ENCODE assay signal across 16 cellular contexts in the genomic region with DNA sequence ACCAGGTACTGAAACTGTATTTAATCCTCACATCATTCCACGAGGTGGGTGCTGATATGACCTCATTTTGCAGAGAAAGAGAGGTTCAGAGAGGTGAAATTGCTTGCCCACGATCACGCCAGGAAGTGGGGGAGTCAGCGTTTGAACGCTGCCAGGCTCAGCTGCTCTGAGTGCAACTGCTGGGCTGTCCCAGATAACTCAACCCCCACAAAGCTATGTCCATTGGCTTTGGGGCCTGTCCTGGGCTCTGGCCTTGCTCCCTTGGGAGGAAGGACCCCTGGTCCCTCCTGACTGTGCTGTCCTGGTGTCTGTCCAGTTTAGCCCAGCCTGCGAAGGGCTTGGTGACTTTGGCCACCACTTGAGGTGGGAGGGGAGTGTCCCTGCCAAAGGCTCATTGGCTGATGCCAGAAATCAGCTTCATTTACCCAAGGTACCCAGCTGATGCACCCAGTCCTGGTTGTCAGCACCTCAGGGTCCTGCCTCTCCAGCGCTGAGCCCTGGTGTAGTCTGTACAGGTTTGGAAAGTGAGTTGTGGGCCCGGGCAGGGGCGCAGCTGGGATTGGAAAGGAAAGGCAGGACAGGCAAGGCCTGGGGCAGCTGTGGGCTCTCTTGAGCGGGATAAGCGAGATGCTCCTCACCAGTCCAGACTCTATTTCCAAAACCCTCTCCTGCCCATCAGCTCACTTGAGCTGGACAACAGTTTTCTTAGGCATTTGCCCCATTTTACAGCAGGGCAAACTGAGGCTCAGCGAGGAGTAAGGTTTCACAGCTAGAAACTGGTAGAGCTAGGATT. TPM values are rescaled to one million over a fixed set of nuclear protein-coding genes. Genes with fewer than 3 reads are reported as not detected.
DNase-seq lines count a peak whose midpoint lies in the region; ATAC-seq and TF ChIP-seq lines count a peak whose summit lies in the region.
"Had no signal": no experiment of that assay in that cellular context is flagged by ENCODE, and none has a peak within 500 bp of the region (broad histone marks: within the 10 kb centered on the region; RNA-seq: fewer than 3 reads in every experiment).

No MANE protein-coding gene starts in this region.

- H3K4me1 ChIP-seq in esophagus muscularis mucosa = no peaks in the 10 kb centered on the region
- H3K4me1 ChIP-seq: ascending aorta, prostate gland, tibial artery had no signal

- H3K27ac Mint-ChIP-seq in stimulated activated memory B cell treated with anti-CD40 and anti-IgM and Interleukin-4, amounts not matched to agents 10 μg/mL and 1 μg/mL and 100 μg/mL, for 72 hours = peak overlapping the region; percentile 73

- DNase-seq in activated gamma-delta T cell treated with Interleukin-2 at 50 U/mL for 16 hours = peak; percentile 51
- no peak for DNase-seq in activated gamma-delta T cell (lab: John Stamatoyannopoulos, UW)
- DNase-seq in activated CD4-positive, alpha-beta T cell treated with anti-CD3 and anti-CD28 coated beads, Interleukin-2, amount 50 U/mL, for 1 hour = peak; percentile 33
- DNase-seq in esophagus muscularis mucosa (ENCODE audit: extremely low spot score) = peak; percentile 72
- no peak for DNase-seq in KBM-7
- DNase-seq: heart right ventricle, NCI-H526, SHP77 treated with DMSO at 0.1 percent for 48 hours had no signal

- no peak for TF ChIP-seq POLR2A in esophagus muscularis mucosa (IDR thresholded peaks at IDR 0.05; ENCODE audit: low read depth)

- no peaks in the 10 kb centered on the region for H3K36me3 Mint-ChIP-seq in stimulated activated memory B cell treated with anti-CD40 and anti-IgM and Interleukin-4, amounts not matched to agents 10 μg/mL and 1 μg/mL and 100 μg/mL, for 72 hours

- no peak overlapping the region for H3K4me3 ChIP-seq in esophagus muscularis mucosa
- H3K4me3 ChIP-seq: ascending aorta, heart right ventricle, prostate gland, tibial artery had no signal

- intact Hi-C loops in esophagus muscularis mucosa (cut with DNase I) = no loop called here

- TF ChIP-seq EP300 in esophagus muscularis mucosa (IDR thresholded peaks at IDR 0.05) = no peak

- H3K9me3 Mint-ChIP-seq in stimulated activated memory B cell treated with anti-CD40 and anti-IgM and Interleukin-4, amounts not matched to agents 10 μg/mL and 1 μg/mL and 100 μg/mL, for 72 hours = no peaks in the 10 kb centered on the region

- 73% methylated on average over 12 of the region's 12 CpGs for WGBS in esophagus muscularis mucosa

- in situ Hi-C loops in KBM-7 (cut with MboI; ENCODE audit: low pct_unique_long_range_greater_than_20kb, low sequenced_read_pairs) = no loop called here

- no peaks in the 10 kb centered on the region for H3K9me3 ChIP-seq in esophagus muscularis mucosa
- H3K9me3 ChIP-seq: ascending aorta, heart right ventricle, prostate gland, tibial artery had no signal

- H3K27me3 ChIP-seq in esophagus muscularis mucosa = peaks cover 0 to 27% (median 0%) of the 10 kb centered on the region in 4 donors
- H3K27me3 ChIP-seq: ascending aorta had no signal

- no peak for TF ChIP-seq CTCF in esophagus muscularis mucosa (IDR thresholded peaks at IDR 0.05)

- H3K4me1 Mint-ChIP-seq in stimulated activated memory B cell treated with anti-CD40 and anti-IgM and Interleukin-4, amounts not matched to agents 10 μg/mL and 1 μg/mL and 100 μg/mL, for 72 hours = peaks cover 38% of the 10 kb centered on the region

- no peak overlapping the region for H3K4me3 Mint-ChIP-seq in stimulated activated memory B cell treated with anti-CD40 and anti-IgM and Interleukin-4, amounts not matched to agents 10 μg/mL and 1 μg/mL and 100 μg/mL, for 72 hours

- H3K36me3 ChIP-seq in esophagus muscularis mucosa = no peaks in the 10 kb centered on the region
- H3K36me3 ChIP-seq: ascending aorta, heart right ventricle, prostate gland, tibial artery had no signal

- H3K27ac ChIP-seq in esophagus muscularis mucosa (replicated peaks in 1 of 4) = no peak overlapping the region
- H3K27ac ChIP-seq: ascending aorta, heart right ventricle, HL-60, prostate gland, tibial artery had no signal

- ATAC-seq in stimulated activated memory B cell treated with anti-CD40 and anti-IgM and Interleukin-4, amounts not matched to agents 10 μg/mL and 1 μg/mL and 100 μg/mL, for 72 hours = no peak
- ATAC-seq in GM21526 (IDR thresholded peaks at IDR 0.05; ENCODE audit: low FRiP score, unreplicated experiment) = no peak
- no peak for ATAC-seq in GM21515 (IDR thresholded peaks at IDR 0.05; ENCODE audit: unreplicated experiment)
- ATAC-seq: heart right ventricle had no signal

- H3K27me3 Mint-ChIP-seq in stimulated activated memory B cell treated with anti-CD40 and anti-IgM and Interleukin-4, amounts not matched to agents 10 μg/mL and 1 μg/mL and 100 μg/mL, for 72 hours = no peaks in the 10 kb centered on the region

RNA-seq across cellular contexts. Expression of a gene that starts 38.5 kb away (rescaled TPM):
- total RNA-seq in esophagus muscularis mucosa = not detected
- total RNA-seq: ascending aorta, heart right ventricle, lung microvascular endothelial cell had no signal

RNA-seq across cellular contexts. Expression of a gene that starts 41.7 kb away (rescaled TPM):
- not detected for total RNA-seq in esophagus muscularis mucosa
- total RNA-seq: ascending aorta, heart right ventricle, lung microvascular endothelial cell had no signal

Comparison
In these comparisons a context has a peak if more than half of its experiments do, and no peak if none do; other contexts are left out.
1. DNase-seq: peak in activated gamma-delta T cell treated with Interleukin-2 at 50 U/mL for 16 hours (single experiment), activated CD4-positive, alpha-beta T cell treated with anti-CD3 and anti-CD28 coated beads, Interleukin-2, amount 50 U/mL, for 1 hour (single experiment) and esophagus muscularis mucosa (single experiment); none in activated gamma-delta T cell (single experiment) and KBM-7 (single experiment).